ENCODE assay signal across 8 cellular contexts in the genomic region with DNA sequence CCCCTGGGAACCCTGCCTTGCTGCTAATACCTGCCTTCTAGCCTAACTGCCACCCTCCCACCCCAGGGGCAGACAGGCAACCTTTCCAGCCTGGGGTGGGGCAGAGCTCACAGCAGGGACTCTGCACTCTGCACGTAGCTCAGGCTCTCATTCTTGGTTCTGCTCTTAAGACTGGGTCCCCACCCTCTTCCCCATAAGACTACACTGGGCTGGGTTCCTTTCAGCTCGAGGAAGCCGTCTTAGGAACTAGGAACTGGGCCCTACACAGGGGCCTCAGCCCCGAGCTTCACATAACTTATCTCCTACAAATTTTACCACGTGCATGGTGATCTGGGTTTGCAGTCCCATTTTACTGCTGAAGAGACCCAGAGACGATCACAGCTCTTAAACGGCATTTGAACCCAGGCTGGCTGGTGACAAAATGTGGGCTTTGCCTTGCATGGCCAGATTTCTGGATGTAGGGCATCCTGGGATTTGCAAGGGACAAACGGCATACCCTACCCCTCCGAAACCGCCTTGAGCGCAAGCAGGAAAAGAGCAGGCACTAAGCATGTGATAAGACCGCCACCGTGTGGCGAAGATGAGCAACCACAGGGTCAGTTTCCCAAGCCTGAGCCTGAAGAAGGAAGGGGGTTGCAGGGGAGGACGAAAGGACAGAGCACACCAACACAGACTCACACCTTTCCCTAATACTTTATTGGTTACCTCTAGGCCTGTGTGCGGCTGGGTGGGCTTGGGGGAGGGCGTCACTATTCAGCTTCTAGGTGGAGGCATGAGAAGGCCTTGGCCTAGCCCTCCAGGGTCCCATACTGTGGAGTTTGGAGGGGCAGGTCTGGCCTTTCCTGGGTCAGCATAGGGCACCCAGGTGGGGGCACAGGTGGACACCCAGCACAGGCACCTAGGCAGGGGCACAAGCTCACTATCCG. TPM values are rescaled to one million over a fixed set of nuclear protein-coding genes. Genes with fewer than 3 reads are reported as not detected.
A peak's percentile ranks its signal among the peaks of the same experiment; 100 is the strongest.
DNase-seq lines count a peak whose midpoint lies in the region; ATAC-seq and TF ChIP-seq lines count a peak whose summit lies in the region.

No MANE protein-coding gene starts in this region.

- peak overlapping the region; percentile 4 for H3K4me3 Mint-ChIP-seq in progenitor cell of endocrine pancreas (ENCODE audit: low read depth)

- 6 to 7% (median 6%) methylated on average over 16 to 18 of the region's 18 CpGs for WGBS in adrenal gland, 4 donors
- WGBS in heart right ventricle, 2 donors = 9 to 11% methylated on average over 18 of the region's 18 CpGs

- H3K9me3 Mint-ChIP-seq in progenitor cell of endocrine pancreas (ENCODE audit: low read depth) = no peaks in the 10 kb centered on the region

- H3K27me3 ChIP-seq in SU-DHL-6 (ENCODE audit: low read length) (no peaks in the 10 kb centered on the region), adrenal gland (no peaks in the 10 kb centered on the region), heart right ventricle (no peaks in the 10 kb centered on the region)

- H3K27ac Mint-ChIP-seq in progenitor cell of endocrine pancreas = no peak overlapping the region

- no peak overlapping the region for H3K4me2 ChIP-seq in SU-DHL-6 (ENCODE audit: low read depth, low read length, poor library complexity, severe bottlenecking)

- H3F3A ChIP-seq in SU-DHL-6 (ENCODE audit: insufficient read depth) = peaks cover 17% of the 10 kb centered on the region

- H3K36me3 ChIP-seq in SU-DHL-6 (ENCODE audit: low read length) (no peaks in the 10 kb centered on the region), adrenal gland (replicated peaks in 1 of 2) (peaks cover 0 to 30% of the 10 kb centered on the region in 2 donors), heart right ventricle (peaks cover 0 to 49% (median 15%) of the 10 kb centered on the region in 9 donors)

- H3K9ac ChIP-seq in SU-DHL-6 (ENCODE audit: low read length) = no peak overlapping the region

- no peaks in the 10 kb centered on the region for H3K9me3 ChIP-seq in SU-DHL-6 (ENCODE audit: insufficient read depth, low read length)
- no peaks in the 10 kb centered on the region for H3K9me3 ChIP-seq in adrenal gland (replicated peaks in 1 of 3)
- H3K9me3 ChIP-seq in heart right ventricle = no peaks in the 10 kb centered on the region

- no peak overlapping the region for H2AFZ ChIP-seq in SU-DHL-6 (ENCODE audit: low read depth, low read length, severe bottlenecking)

- peaks cover 5 to 30% of the 10 kb centered on the region in 2 donors for H3K4me1 ChIP-seq in adrenal gland (replicated peaks in 1 of 2)
- H3K4me1 ChIP-seq in heart right ventricle = peaks cover 0 to 46% (median 35%) of the 10 kb centered on the region in 9 donors

- in situ Hi-C loops in G401 (cut with HindIII; ENCODE audit: low sequenced_read_pairs) = no loop called here

- DNase-seq in G401 (ENCODE audit: low spot score) (peak; percentile 86), NCI-H1105 (lab: John Stamatoyannopoulos, UW) (peak; percentile 76), adrenal gland (peak; percentile 77 to 91 (median 84)), heart right ventricle (peak; percentile 66 to 78), progenitor cell of endocrine pancreas (ENCODE audit: low spot score, unreplicated experiment) (peak; percentile 63), GM19240 (ENCODE audit: insufficient read length, low spot score) (no peak)

- no peaks in the 10 kb centered on the region for H3K9me2 ChIP-seq in SU-DHL-6 (replicated peaks; ENCODE audit: insufficient read depth, low read length)

- intact Hi-C loops in adrenal gland (cut with DNase I) = loop anchor here (2.0 to 5.0 kb wide), 2 partner anchors 20 to 34 kb away; no protein-coding TSS in a partner anchor
- intact Hi-C loops in heart right ventricle (cut with DNase I) = loop anchor here in 8 of 10 donors (1.0 to 10.0 kb wide), 7 partner anchors 19 to 358 kb away; partner anchors contain the start of genes HOOK2 (in 1 of the 8), IER2 (in 1 of the 8) and STX10 (in 1 of the 8)

- H3K4me1 Mint-ChIP-seq in progenitor cell of endocrine pancreas (ENCODE audit: low read depth) = peaks cover 14% of the 10 kb centered on the region

- H4K20me1 ChIP-seq in SU-DHL-6 (ENCODE audit: low read depth, low read length) = no peaks in the 10 kb centered on the region

- TF ChIP-seq POLR2A in adrenal gland (IDR thresholded peaks at IDR 0.05) = peak; percentile 25 to 32

- TF ChIP-seq CTCF in SU-DHL-6 (IDR thresholded peaks at IDR 0.05; ENCODE audit: insufficient read depth, low read length, poor library complexity, severe bottlenecking) (peak; percentile 77), adrenal gland (IDR thresholded peaks at IDR 0.05) (peak; percentile 85 to 99 (median 96)), heart right ventricle (IDR thresholded peaks at IDR 0.05) (peak; percentile 88 to 95 (median 93)), progenitor cell of endocrine pancreas (IDR thresholded peaks at IDR 0.05; ENCODE audit: unreplicated experiment) (peak; percentile 91)

- peaks cover 6% of the 10 kb centered on the region for H3K36me3 Mint-ChIP-seq in progenitor cell of endocrine pancreas (ENCODE audit: insufficient read depth)

- ATAC-seq in heart right ventricle (peak in 5 of 8 donors; percentile 3 to 35 (median 29)), GM19467 (IDR thresholded peaks at IDR 0.05; ENCODE audit: unreplicated experiment) (no peak)

- H3K79me2 ChIP-seq in SU-DHL-6 (ENCODE audit: insufficient read depth, low read length) = peaks cover 12% of the 10 kb centered on the region

- H3K27ac ChIP-seq in SU-DHL-6 (ENCODE audit: low read depth, low read length) (no peak overlapping the region), adrenal gland (peak overlapping the region in 4 of 5 donors; percentile 9 to 75 (median 47)), heart right ventricle (peak overlapping the region in 9 of 10 donors; percentile 13 to 100 (median 36))

- H3K4me3 ChIP-seq in SU-DHL-6 (ENCODE audit: insufficient read depth, low read length, poor library complexity, severe bottlenecking) (no peak overlapping the region), adrenal gland (no peak overlapping the region), heart right ventricle (peak overlapping the region in 2 of 10 donors; percentile 1 to 17)

- peaks cover 2% of the 10 kb centered on the region for H3K27me3 Mint-ChIP-seq in progenitor cell of endocrine pancreas

RNA-seq across cellular contexts. Expression of gene JUNB, which starts 5.1 kb away (rescaled TPM):
- total RNA-seq in G401 (2014; rRNA removed; shearing (Covaris generic)) = 28.3 and 35.9 TPM in 2 replicates
- 100 to 1,000 TPM; 194 to 594 (median 354) TPM for total RNA-seq in adrenal gland
- polyA plus RNA-seq in adrenal gland = 100 to 1,000 TPM in 2 of 3 donors, 1 to 10 TPM in 1; 4.2 to 291 (median 104) TPM
- total RNA-seq in heart right ventricle = 100 to 1,000 TPM in 4 of 10 donors, 10 to 100 TPM in 6; 22.4 to 247 (median 70.0) TPM
- 10 to 100 TPM; 41.2 to 65.4 TPM for polyA plus RNA-seq in heart right ventricle
- total RNA-seq in progenitor cell of endocrine pancreas = 5.7 and 6.0 TPM in 2 replicates

RNA-seq across cellular contexts. Expression of gene PRDX2, which starts 5.2 kb away (rescaled TPM):
- 290 and 300 TPM in 2 replicates for total RNA-seq in G401 (2014; rRNA removed; shearing (Covaris generic))
- 1,000 to 10,000 TPM in 2 of 8 donors, 100 to 1,000 TPM in 6; 597 to 1,131 (median 835) TPM for total RNA-seq in adrenal gland
- polyA plus RNA-seq in adrenal gland = 100 to 1,000 TPM; 146 to 957 (median 364) TPM
- total RNA-seq in heart right ventricle = 100 to 1,000 TPM; 532 to 789 (median 744) TPM
- 100 to 1,000 TPM; 235 to 827 TPM for polyA plus RNA-seq in heart right ventricle
- total RNA-seq in progenitor cell of endocrine pancreas = 524 and 554 TPM in 2 replicates

RNA-seq across cellular contexts. Expression of gene THSD8, which starts 5.5 kb away (rescaled TPM):
- total RNA-seq in G401 (2014; rRNA removed; shearing (Covaris generic)) = not detected in 2 replicates
- total RNA-seq in adrenal gland (1 to 10 TPM in 4 of 8 donors, not detected in 4; 1.8 to 5.2 (median 4.3) TPM), heart right ventricle (1 to 10 TPM in 9 of 10 donors, under 1 TPM in 1; 0.72 to 4.8 (median 2.4) TPM), progenitor cell of endocrine pancreas (16.5 and 22.7 TPM in 2 replicates)
- polyA plus RNA-seq in adrenal gland (1 to 10 TPM; 3.5 to 5.6 (median 4.4) TPM), heart right ventricle (1 to 10 TPM; 2.7 to 3.8 TPM)

RNA-seq across cellular contexts. Expression of gene RNASEH2A, which starts 10.0 kb away (rescaled TPM):
- total RNA-seq in G401 (2014; rRNA removed; shearing (Covaris generic)) = 69.1 and 124 TPM in 2 replicates
- total RNA-seq in adrenal gland (1 to 10 TPM; 2.8 to 8.6 (median 6.2) TPM), heart right ventricle (1 to 10 TPM; 1.9 to 5.7 (median 4.1) TPM), progenitor cell of endocrine pancreas (32.8 and 37.4 TPM in 2 replicates)
- polyA plus RNA-seq in adrenal gland (1 to 10 TPM; 1.8 to 4.3 (median 3.4) TPM), heart right ventricle (1 to 10 TPM; 3.1 to 6.9 TPM)

RNA-seq across cellular contexts. Expression of gene HOOK2, which starts 21.1 kb away (rescaled TPM):
- 19.4 and 20.2 TPM in 2 replicates for total RNA-seq in G401 (2014; rRNA removed; shearing (Covaris generic))
- 10 to 100 TPM; 10.2 to 38.3 (median 29.1) TPM for total RNA-seq in adrenal gland
- polyA plus RNA-seq in adrenal gland = 10 to 100 TPM in 2 of 3 donors, 1 to 10 TPM in 1; 6.3 to 99.7 (median 69.3) TPM
- 10 to 100 TPM; 47.8 to 79.3 (median 57.8) TPM for total RNA-seq in heart right ventricle
- polyA plus RNA-seq in heart right ventricle = 100 to 1,000 TPM in 1 of 2 donors, 10 to 100 TPM in 1; 29.7 to 173 TPM
- total RNA-seq in progenitor cell of endocrine pancreas = 115 TPM in 2 replicates
